11 cellular contexts compared by ENCODE assay signal in genomic region chr11:48031602-48032001, GRCh38. TPM values are rescaled to one million over a fixed set of nuclear protein-coding genes. Genes with fewer than 3 reads are reported as not detected.
DNase-seq lines count a peak whose midpoint lies in the region; ATAC-seq and TF ChIP-seq lines count a peak whose summit lies in the region.
"Had no signal": no experiment of that assay in that cellular context is flagged by ENCODE, and none has a peak within 500 bp of the region (broad histone marks: within the 10 kb centered on the region; RNA-seq: fewer than 3 reads in every experiment).

No MANE protein-coding gene starts in this region.

- H3K4ac ChIP-seq in IMR-90 (ENCODE audit: low read depth, low read length): no peak overlapping the region

- H3K23ac ChIP-seq in IMR-90 (ENCODE audit: low read depth, low read length): peak overlapping the region; percentile 3; the same call in 1 of the 2 replicates

- dilution Hi-C loops in IMR-90 (cut with HindIII; ENCODE audit: low sequenced_read_pairs, unreplicated experiment): no loop called here

- no peaks in the 10 kb centered on the region for H3K9me3 Mint-ChIP-seq in naive B cell
- no peaks in the 10 kb centered on the region for H3K9me3 Mint-ChIP-seq in activated CD4-positive, alpha-beta memory T cell treated with anti-CD3 and anti-CD28 coated beads, Interleukin-2, amount 10 ng/mL, durations not matched to agents 7 days and 5 days

- no peaks in the 10 kb centered on the region for H3K36me3 Mint-ChIP-seq in naive B cell
- H3K36me3 Mint-ChIP-seq in activated CD4-positive, alpha-beta memory T cell treated with anti-CD3 and anti-CD28 coated beads, Interleukin-2, amount 10 ng/mL, durations not matched to agents 7 days and 5 days (ENCODE audit: low read depth): peaks cover 52% of the 10 kb centered on the region

- H3K79me2 ChIP-seq in PC-3 (ENCODE audit: low read length): peaks cover 39% of the 10 kb centered on the region

- H3K56ac ChIP-seq in IMR-90 (ENCODE audit: extremely low read depth, insufficient read depth, low read length): no peak overlapping the region

- H4K5ac ChIP-seq in IMR-90 (ENCODE audit: low read depth, low read length): no peak overlapping the region

- ATAC-seq in GM21390 (IDR thresholded peaks at IDR 0.05; ENCODE audit: unreplicated experiment) (peak; percentile 36), IMR-90 (ENCODE audit: low read depth) (no peak), naive B cell (ENCODE audit: low read depth in 2 of 2) (peak; percentile 49 to 59), PC-3 (no peak), left cardiac atrium (no peak)

- no peak for TF ChIP-seq POLR2A in IMR-90 (IDR thresholded peaks at IDR 0.05; ENCODE audit: low read depth, low read length)

- no peak for TF ChIP-seq RAD21 in IMR-90 (IDR thresholded peaks at IDR 0.05; ENCODE audit: low read length)

- H3K9me1 ChIP-seq in IMR-90 (ENCODE audit: insufficient read depth, low read length): peaks cover 31% of the 10 kb centered on the region

- H3K4me1 ChIP-seq in IMR-90 (ENCODE audit: control insufficient read depth, insufficient read depth, low read length): peaks cover 10% of the 10 kb centered on the region
- H3K4me1 ChIP-seq in PC-3 (ENCODE audit: insufficient read depth, low read length): peaks cover 7% of the 10 kb centered on the region

- H2BK5ac ChIP-seq in IMR-90 (ENCODE audit: low read depth, low read length, poor library complexity, severe bottlenecking): no peak overlapping the region

- H3K27me3 ChIP-seq in IMR-90 (ENCODE audit: control insufficient read depth, insufficient read depth, low read length) (no peaks in the 10 kb centered on the region), PC-3 (ENCODE audit: low read length) (no peaks in the 10 kb centered on the region)

- H3K36me3 ChIP-seq in IMR-90 (ENCODE audit: control insufficient read depth, insufficient read depth, low read length) (0 out of 2 replicates have a peak, but pooled peaks cover 2% of the 10 kb centered on the region), PC-3 (ENCODE audit: low read depth, low read length) (no peaks in the 10 kb centered on the region; the same call in 1 of the 2 replicates)

- POLR2A ChIA-PET in IMR-90 (lab: Charles Lee; ENCODE audit: unreplicated experiment) (no interaction called here), PC-3 (lab: Charles Lee; ENCODE audit: unreplicated experiment) (no interaction called here)
- POLR2A ChIA-PET in activated CD4-positive, alpha-beta memory T cell treated with anti-CD3 and anti-CD28 coated beads, Interleukin-2, amount 10 ng/mL, durations not matched to agents 7 days and 5 days (lab: Charles Lee): interaction anchor here (1.4 to 4.5 kb wide), 5 partner anchors 12 to 99 kb away, joined by 3 to 26 read pairs (median 5); no protein-coding TSS in a partner anchor

- no peak overlapping the region for H2BK20ac ChIP-seq in IMR-90 (ENCODE audit: low read depth, low read length)

- no peak overlapping the region for H2BK15ac ChIP-seq in IMR-90 (ENCODE audit: low read depth, low read length)

- H3K14ac ChIP-seq in IMR-90 (replicated peaks; ENCODE audit: low read depth, low read length): no peak overlapping the region

- H3K18ac ChIP-seq in IMR-90 (ENCODE audit: low read depth, low read length): no peak overlapping the region

- H3K4me2 ChIP-seq in IMR-90 (ENCODE audit: low read depth, low read length) (no peak overlapping the region), PC-3 (ENCODE audit: low read length) (no peak overlapping the region)

- WGBS in IMR-90 (ENCODE audit: extremely low coverage in 2 of 2, insufficient read length in 1 of 2), 2 experiments: no CpG with 5 or more reads among the region's 6 CpGs

- H2AFZ ChIP-seq in IMR-90 (replicated peaks; ENCODE audit: low read length, poor library complexity) (peak overlapping the region; percentile 45), PC-3 (ENCODE audit: low read length) (no peak overlapping the region)

- no peak overlapping the region for H4K91ac ChIP-seq in IMR-90 (ENCODE audit: insufficient read depth, low read depth, low read length)

- no peaks in the 10 kb centered on the region for H3F3A ChIP-seq in PC-3 (ENCODE audit: low read length, unreplicated experiment)

- H2AK5ac ChIP-seq in IMR-90 (ENCODE audit: low read depth, low read length): no peak overlapping the region

- H3K9me3 ChIP-seq in IMR-90 (ENCODE audit: control insufficient read depth, insufficient read depth, low read length) (no peaks in the 10 kb centered on the region), PC-3 (ENCODE audit: low read length) (no peaks in the 10 kb centered on the region)

- in situ Hi-C loops in IMR-90 (cut with MboI; ENCODE audit: low sequenced_read_pairs): no loop called here

- H2AK9ac ChIP-seq in IMR-90 (replicated peaks; ENCODE audit: low read depth, low read length, poor library complexity): peak overlapping the region; percentile 81

- H2BK120ac ChIP-seq in IMR-90 (ENCODE audit: low read depth, low read length): no peak overlapping the region

- no peaks in the 10 kb centered on the region for H3K9me2 ChIP-seq in PC-3 (replicated peaks; ENCODE audit: low read length)

- TF ChIP-seq CTCF in GM12865 (IDR thresholded peaks at IDR 0.05; ENCODE audit: insufficient read depth, low read depth, low read length, missing control alignments): no peak
- no peak for TF ChIP-seq CTCF in IMR-90 (conservative IDR thresholded peaks at IDR 0.05; ENCODE audit: low read depth, low read length)
- no peak for TF ChIP-seq CTCF in PC-3 (conservative IDR thresholded peaks at IDR 0.05; ENCODE audit: low read depth, low read length)

- no peaks in the 10 kb centered on the region for H3K27me3 Mint-ChIP-seq in naive B cell
- no peaks in the 10 kb centered on the region for H3K27me3 Mint-ChIP-seq in activated CD4-positive, alpha-beta memory T cell treated with anti-CD3 and anti-CD28 coated beads, Interleukin-2, amount 10 ng/mL, durations not matched to agents 7 days and 5 days

- intact Hi-C loops in IMR-90 (cut with micrococcal nuclease) (no loop called here), PC-3 (cut with micrococcal nuclease) (no loop called here), left cardiac atrium (cut with DNase I) (no loop called here)

- CTCF ChIA-PET in IMR-90 (lab: Yijun Ruan, JAX) (no interaction called here), PC-3 (lab: Charles Lee) (no interaction called here)
- CTCF ChIA-PET in activated CD4-positive, alpha-beta memory T cell treated with anti-CD3 and anti-CD28 coated beads, Interleukin-2, amount 10 ng/mL, durations not matched to agents 7 days and 5 days (lab: Charles Lee): interaction anchor here (2.8 kb wide), 1 partner anchor 97 kb away, joined by 8 read pairs; no protein-coding TSS in a partner anchor

- no peak overlapping the region for H4K8ac ChIP-seq in IMR-90 (ENCODE audit: low read depth in 2 of 2, low read length in 2 of 2)

- H3K79me1 ChIP-seq in IMR-90 (ENCODE audit: low read depth in 1 of 2, low read length in 2 of 2): peaks cover 41 to 73% of the 10 kb centered on the region in 2 experiments

- H3K9ac ChIP-seq in IMR-90 (ENCODE audit: low read depth, low read length) (no peak overlapping the region), PC-3 (ENCODE audit: low read length) (no peak overlapping the region)

- H4K20me1 ChIP-seq in IMR-90 (ENCODE audit: insufficient read depth, low read length) (peaks cover 35% of the 10 kb centered on the region), PC-3 (ENCODE audit: low read length) (no peaks in the 10 kb centered on the region; the same call in 1 of the 2 replicates)

- DNase-seq in GM12865 (ENCODE audit: low read depth) (peak; percentile 37), IMR-90 (no peak), naive B cell (no peak), Kasumi-1 (lab: John Stamatoyannopoulos, UW) (no peak), PC-3 (no peak), left cardiac atrium (no peak)
- DNase-seq in activated CD4-positive, alpha-beta memory T cell treated with anti-CD3 and anti-CD28 coated beads, Interleukin-2, amount 10 ng/mL, durations not matched to agents 7 days and 5 days: no peak
- DNase-seq: central memory CD4-positive, alpha-beta T cell; NCI-H1436 had no signal

- H3K4me1 Mint-ChIP-seq in naive B cell: peaks cover 57 to 70% (median 64%) of the 10 kb centered on the region in 3 donors
- H3K4me1 Mint-ChIP-seq in activated CD4-positive, alpha-beta memory T cell treated with anti-CD3 and anti-CD28 coated beads, Interleukin-2, amount 10 ng/mL, durations not matched to agents 7 days and 5 days: peaks cover 85% of the 10 kb centered on the region

- H3K27ac Mint-ChIP-seq in naive B cell: peak overlapping the region in 3 of 6 donors; percentile 41 to 80 (median 68)
- H3K27ac Mint-ChIP-seq in activated CD4-positive, alpha-beta memory T cell treated with anti-CD3 and anti-CD28 coated beads, Interleukin-2, amount 10 ng/mL, durations not matched to agents 7 days and 5 days: no peak overlapping the region

- H3K4me3 ChIP-seq in GM12865 (ENCODE audit: low read depth, low read length) (no peak overlapping the region), IMR-90 (ENCODE audit: insufficient read depth, low read depth, low read length) (no peak overlapping the region), PC-3 (ENCODE audit: low read length) (no peak overlapping the region)
- H3K4me3 ChIP-seq: lung had no signal

- BruUV-seq in IMR-90 (replicated peaks; lab: Mats Ljungman, UMichigan) (no TSS peak), PC-3 (replicated peaks; lab: Mats Ljungman, UMichigan) (no TSS peak)

- H3K4me3 Mint-ChIP-seq in naive B cell: peak overlapping the region in 6 of 8 donors; percentile 12 to 75 (median 53)
- H3K4me3 Mint-ChIP-seq in activated CD4-positive, alpha-beta memory T cell treated with anti-CD3 and anti-CD28 coated beads, Interleukin-2, amount 10 ng/mL, durations not matched to agents 7 days and 5 days: no peak overlapping the region

- no peak overlapping the region for H3K27ac ChIP-seq in IMR-90 (ENCODE audit: insufficient read depth, low read length)
- no peak overlapping the region for H3K27ac ChIP-seq in PC-3 (ENCODE audit: low read length)

TF ChIP-seq in IMR-90, 13 proteins besides CTCF, POLR2A, EP300 and RAD21:
- TF ChIP-seq MAFK (IDR thresholded peaks at IDR 0.05; ENCODE audit: low read depth, low read length): no peak
- no peak for TF ChIP-seq CHD1 (IDR thresholded peaks at IDR 0.05; ENCODE audit: low read depth, low read length)
- TF ChIP-seq NFE2L2 (IDR thresholded peaks at IDR 0.05; ENCODE audit: low read depth, low read length): no peak
- TF ChIP-seq MAZ (IDR thresholded peaks at IDR 0.05; ENCODE audit: borderline replicate concordance, low read depth, low read length): no peak

RNA-seq across cellular contexts. Expression of gene PTPRJ, which starts 51.2 kb away (rescaled TPM):
- total RNA-seq in IMR-90 (2012; rRNA removed) (13.6 and 14.9 TPM in 2 replicates), PC-3 (2014; rRNA removed) (10.5 and 12.8 TPM in 2 replicates), left cardiac atrium (1 to 10 TPM; 6.7 TPM)
- polyA plus RNA-seq in IMR-90 (2012; rRNA removed) (5.3 and 5.6 TPM in 2 replicates), naive B cell (ENCODE audit: low read depth in 6 of 6) (10 to 100 TPM in 4 of 6 donors, 1 to 10 TPM in 2; 4.3 to 15.1 (median 11.6) TPM)
- polyA plus RNA-seq in IMR-90 (2012; cell fraction: cytosol; rRNA removed): 2.2 and 2.4 TPM in 2 replicates
- polyA plus RNA-seq in IMR-90 (2012; cell fraction: nucleus; rRNA removed; ENCODE audit: low replicate concordance): 3.4 and 6.7 TPM in 2 replicates
- 10 to 100 TPM; 83.0 to 89.1 TPM for total RNA-seq in activated CD4-positive, alpha-beta memory T cell treated with anti-CD3 and anti-CD28 coated beads, Interleukin-2, amount 10 ng/mL, durations not matched to agents 7 days and 5 days

Comparison
In these comparisons a context has a peak if more than half of its experiments do, and no peak if none do; other contexts are left out.
1. ATAC-seq: peak in GM21390 (single experiment) and naive B cell (2 of 2); none in IMR-90 (single experiment), PC-3 (single experiment) and left cardiac atrium (0 of 2).